ENCODE assay signal across 11 cellular contexts in genomic region chr2:42172020-42172419, GRCh38. TPM values are rescaled to one million over a fixed set of nuclear protein-coding genes. Genes with fewer than 3 reads are reported as not detected.
DNase-seq lines count a peak whose midpoint lies in the region; ATAC-seq and TF ChIP-seq lines count a peak whose summit lies in the region.
"Had no signal": no experiment of that assay in that cellular context is flagged by ENCODE, and none has a peak within 500 bp of the region (broad histone marks: within the 10 kb centered on the region; RNA-seq: fewer than 3 reads in every experiment).

No MANE protein-coding gene starts in this region.

- no peak overlapping the region for H3T11ph ChIP-seq in H9 (ENCODE audit: low read length)

- H3K4me3 Mint-ChIP-seq in H9 (no peak overlapping the region), MCF 10A (ENCODE audit: unreplicated experiment) (no peak overlapping the region)
- H3K4me3 Mint-ChIP-seq: activated T-cell treated with anti-CD3 and anti-CD28 coated beads, Interleukin-2, amount 50 U/mL, for 4 hours had no signal

- no peaks in the 10 kb centered on the region for H3K9me3 ChIP-seq in A673 (ENCODE audit: low read depth, low read length, poor library complexity, severe bottlenecking)
- H3K9me3 ChIP-seq in H9 (ENCODE audit: control insufficient read depth, low read depth, low read length) = no peaks in the 10 kb centered on the region
- H3K9me3 ChIP-seq in mesodermal cell (ENCODE audit: control insufficient read depth, low read length) = peaks cover 5% of the 10 kb centered on the region
- H3K9me3 ChIP-seq: gastrocnemius medialis had no signal

- no peak for DNase-seq in A673 (ENCODE audit: low spot score)
- no peak for DNase-seq in H9
- DNase-seq in choroid plexus epithelial cell (ENCODE audit: low read depth) = no peak
- no peak for DNase-seq in cortex of kidney (lab: John Stamatoyannopoulos, UW)
- no peak for DNase-seq in NCI-H1092 treated with DMSO at 0.1 percent for 48 hours (lab: John Stamatoyannopoulos, UW)
- no peak for DNase-seq in MCF 10A (ENCODE audit: unreplicated experiment)
- DNase-seq: activated T-cell treated with anti-CD3 and anti-CD28 coated beads, Interleukin-2, amount 50 U/mL, for 4 hours; brain microvascular endothelial cell; gastrocnemius medialis had no signal

- no peaks in the 10 kb centered on the region for H3K27me3 ChIP-seq in A673 (replicated peaks; ENCODE audit: insufficient read depth, low read depth, low read length, poor library complexity)
- no peaks in the 10 kb centered on the region for H3K27me3 ChIP-seq in H9 (ENCODE audit: insufficient read depth, low read length)
- H3K27me3 ChIP-seq: brain microvascular endothelial cell, gastrocnemius medialis had no signal

- no peak overlapping the region for H2AFZ ChIP-seq in H9 (ENCODE audit: low read length)

- no peaks in the 10 kb centered on the region for H4K20me1 ChIP-seq in H9 (ENCODE audit: control insufficient read depth, insufficient read depth, insufficient read length)

- BruUV-seq in A673 (replicated peaks; lab: Mats Ljungman, UMichigan) (no TSS peak), MCF 10A (replicated peaks; lab: Mats Ljungman, UMichigan) (no TSS peak)

- H3K4me3 ChIP-seq in A673 (ENCODE audit: low read depth, low read length, poor library complexity, severe bottlenecking) (peak overlapping the region; percentile 69), choroid plexus epithelial cell (ENCODE audit: low read depth, low read length) (peak overlapping the region; percentile 95), mesodermal cell (ENCODE audit: extremely low read depth, insufficient read depth, low read length, poor library complexity, severe bottlenecking) (peak overlapping the region; percentile 77)
- H3K4me3 ChIP-seq: gastrocnemius medialis had no signal

- H3K79me2 ChIP-seq in H9 (ENCODE audit: insufficient read depth, low read length) = peaks cover 21% of the 10 kb centered on the region; the same call in 1 of the 2 replicates

- CTCF ChIA-PET in A673 (lab: Charles Lee) = interaction anchor here (1.4 kb wide), 1 partner anchor 39 kb away, joined by 3 read pairs; no protein-coding TSS in a partner anchor
- CTCF ChIA-PET in MCF 10A (lab: Yijun Ruan, JAX) = interaction anchor here (0.6 to 3.8 kb wide), 5 partner anchors 39 to 190 kb away, joined by 3 to 13 read pairs (median 3); no protein-coding TSS in a partner anchor

- H3K4me2 ChIP-seq in H9 (ENCODE audit: insufficient read depth, insufficient read length, low read length) = peak overlapping the region; percentile 91

- peaks cover 1% of the 10 kb centered on the region; the same call in 1 of the 2 replicates for H3K27me3 Mint-ChIP-seq in H9 (ENCODE audit: low read depth)
- H3K27me3 Mint-ChIP-seq in MCF 10A (ENCODE audit: insufficient read depth, unreplicated experiment) = no peaks in the 10 kb centered on the region

- no peak overlapping the region for H2AK5ac ChIP-seq in H9 (ENCODE audit: insufficient read length, low read length)

- no peak overlapping the region for H4K91ac ChIP-seq in H9 (ENCODE audit: insufficient read length, low read depth, low read length)

- H3K4me1 Mint-ChIP-seq in H9 (peaks cover 4 to 13% of the 10 kb centered on the region in 2 experiments), MCF 10A (ENCODE audit: insufficient read depth, unreplicated experiment) (peaks cover 9% of the 10 kb centered on the region)

- peaks cover 9% of the 10 kb centered on the region for H3K23me2 ChIP-seq in H9 (ENCODE audit: insufficient read length, low read depth, low read length, poor library complexity, severe bottlenecking)

- H3K4me1 ChIP-seq in A673 (ENCODE audit: insufficient read depth, low read length, poor library complexity, severe bottlenecking) (peaks cover 24% of the 10 kb centered on the region), H9 (ENCODE audit: insufficient read depth, low read length) (no peaks in the 10 kb centered on the region; the same call in 1 of the 2 replicates), mesodermal cell (ENCODE audit: control insufficient read depth, insufficient read depth, low read length, poor library complexity, severe bottlenecking) (no peaks in the 10 kb centered on the region)

- H2BK120ac ChIP-seq in H9 (ENCODE audit: low read depth, low read length, poor library complexity, severe bottlenecking) = no peak overlapping the region

- H3K9me3 Mint-ChIP-seq in H9 = no peaks in the 10 kb centered on the region
- H3K9me3 Mint-ChIP-seq in MCF 10A (ENCODE audit: unreplicated experiment) = no peaks in the 10 kb centered on the region
- H3K9me3 Mint-ChIP-seq: activated T-cell treated with anti-CD3 and anti-CD28 coated beads, Interleukin-2, amount 50 U/mL, for 4 hours had no signal

- ATAC-seq in HG03378 (IDR thresholded peaks at IDR 0.05; ENCODE audit: unreplicated experiment) = no peak
- ATAC-seq: gastrocnemius medialis had no signal

- TF ChIP-seq CTCF in A673 (conservative IDR thresholded peaks at IDR 0.05; ENCODE audit: low read depth, low read length) (no peak), H9 (conservative IDR thresholded peaks at IDR 0.05) (no peak), choroid plexus epithelial cell (conservative IDR thresholded peaks at IDR 0.05; ENCODE audit: low read depth, low read length) (no peak), MCF 10A (IDR thresholded peaks at IDR 0.05; ENCODE audit: unreplicated experiment) (no peak)

- no peak overlapping the region for H3K14ac ChIP-seq in H9 (ENCODE audit: insufficient read depth, low read length)

- H2BK15ac ChIP-seq in H9 (ENCODE audit: low read depth, low read length) = no peak overlapping the region

- H3K27ac ChIP-seq in A673 (ENCODE audit: low read depth, low read length, poor library complexity, severe bottlenecking) (peak overlapping the region; percentile 81), H9 (ENCODE audit: insufficient read length, low read depth, low read length) (no peak overlapping the region), mesodermal cell (ENCODE audit: low read depth, low read length, severe bottlenecking) (peak overlapping the region; percentile 10)
- H3K27ac ChIP-seq: brain microvascular endothelial cell, gastrocnemius medialis had no signal

- no peak overlapping the region for H2BK20ac ChIP-seq in H9 (ENCODE audit: low read depth, low read length, poor library complexity, severe bottlenecking)

- intact Hi-C loops in A673 (cut with micrococcal nuclease; ENCODE audit: unreplicated experiment) = no loop called here
- intact Hi-C loops in MCF 10A (cut with micrococcal nuclease) = no loop called here

- H3K79me1 ChIP-seq in H9 (ENCODE audit: insufficient read depth, low read depth, low read length, poor library complexity, severe bottlenecking) = no peaks in the 10 kb centered on the region

- H3K36me3 ChIP-seq in A673 (ENCODE audit: insufficient read depth, low read length, poor library complexity, severe bottlenecking) = no peaks in the 10 kb centered on the region
- H3K36me3 ChIP-seq in mesodermal cell (ENCODE audit: control insufficient read depth, insufficient read depth, low read length) = no peaks in the 10 kb centered on the region
- H3K36me3 ChIP-seq: brain microvascular endothelial cell, gastrocnemius medialis had no signal

- H2BK5ac ChIP-seq in H9 (ENCODE audit: insufficient read length, low read length) = no peak overlapping the region

- no CpG with 5 or more reads among the region's 1 CpG for WGBS in H9 (ENCODE audit: extremely low coverage, insufficient read length, low lambda C conversion rate)
- no CpG with 5 or more reads among the region's 1 CpG for WGBS in mesodermal cell (ENCODE audit: insufficient coverage in 2 of 2), 2 experiments

- H3K18ac ChIP-seq in H9 (ENCODE audit: insufficient read length, low read depth, low read length) = no peak overlapping the region

- H3K9ac ChIP-seq in H9 (ENCODE audit: extremely low read depth, insufficient read length, low read length) = no peak overlapping the region

- H3K36me3 Mint-ChIP-seq in H9 (ENCODE audit: insufficient read depth in 1 of 3, low read depth in 3 of 3) = peaks cover 0 to 6% (median 0%) of the 10 kb centered on the region in 3 experiments; a peak in 2 of 7 replicates
- H3K36me3 Mint-ChIP-seq in MCF 10A (ENCODE audit: insufficient read depth, unreplicated experiment) = no peaks in the 10 kb centered on the region

- H2BK12ac ChIP-seq in H9 (ENCODE audit: insufficient read length, low read depth, low read length) = no peak overlapping the region

- H4K5ac ChIP-seq in H9 (ENCODE audit: insufficient read length, low read depth, low read length) = no peak overlapping the region

- H4K8ac ChIP-seq in H9 (replicated peaks; ENCODE audit: insufficient read length, low read depth, low read length) = no peak overlapping the region

- H3K4ac ChIP-seq in H9 (ENCODE audit: low read depth, low read length) = no peak overlapping the region

- no peak overlapping the region for H3K56ac ChIP-seq in H9 (ENCODE audit: insufficient read length, low read depth, low read length)

- no peak overlapping the region for H3K27ac Mint-ChIP-seq in H9
- H3K27ac Mint-ChIP-seq in MCF 10A (ENCODE audit: low read depth, unreplicated experiment) = no peak overlapping the region

- POLR2A ChIA-PET in A673 (lab: Charles Lee; ENCODE audit: low non-redundant PET) (interaction anchor here (0.6 kb wide), 3 partner anchors 58 to 83 kb away, joined by 3 to 9 read pairs (median 3); no protein-coding TSS in a partner anchor), MCF 10A (lab: Yijun Ruan, JAX) (interaction anchor here (0.6 to 1.4 kb wide), 3 partner anchors 9 to 275 kb away, joined by 3 to 6 read pairs (median 4); no protein-coding TSS in a partner anchor)

- H3K23ac ChIP-seq in H9 (ENCODE audit: insufficient read length, low read depth, low read length) = no peak overlapping the region

RNA-seq across cellular contexts. Expression of gene EML4, which starts 2.9 kb away (rescaled TPM):
- total RNA-seq in A673 (2021) (93.7 and 103 TPM in 2 replicates), H9 (2021) (62.8 and 68.6 TPM in 2 replicates), MCF 10A (2022) (31.2 and 34.5 TPM in 2 replicates)
- 60.0 TPM for polyA plus RNA-seq in mesodermal cell (2013, experiment 1 of 2)
- 56.2 TPM for polyA plus RNA-seq in mesodermal cell (2013, experiment 2 of 2)
